ENCODE assay signal across 17 cellular contexts in the genomic region with DNA sequence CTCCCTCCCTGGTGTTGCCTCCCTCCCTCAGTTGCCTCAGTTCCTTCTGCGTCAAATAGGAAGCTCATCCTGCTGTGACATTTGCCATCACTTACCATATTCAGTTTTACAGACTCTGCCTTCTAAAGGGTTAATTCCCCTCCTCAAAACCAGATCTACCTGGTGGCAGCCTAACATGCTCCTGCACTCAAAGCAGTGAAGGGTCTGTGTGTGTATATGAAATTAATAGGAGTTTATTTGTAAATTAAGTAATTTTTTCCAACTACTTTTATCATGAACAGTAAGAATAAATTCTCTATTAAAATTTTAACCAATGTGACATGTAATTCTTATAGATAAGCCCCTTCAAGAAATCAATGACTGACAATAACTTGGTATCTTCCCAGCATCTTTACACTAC.
DNase-seq lines count a peak whose midpoint lies in the region; ATAC-seq, FAIRE-seq and TF ChIP-seq lines count a peak whose summit lies in the region.
"Had no signal": no experiment of that assay in that cellular context is flagged by ENCODE, and none has a peak within 500 bp of the region (broad histone marks: within the 10 kb centered on the region; RNA-seq: fewer than 3 reads in every experiment).

No MANE protein-coding gene starts in this region.

- no peaks in the 10 kb centered on the region for H4K20me1 ChIP-seq in keratinocyte (ENCODE audit: control insufficient read depth, extremely low read depth, insufficient read depth, low read length)

- no peaks in the 10 kb centered on the region for H3K9me3 ChIP-seq in A673 (ENCODE audit: low read depth, low read length, poor library complexity, severe bottlenecking)
- no peaks in the 10 kb centered on the region for H3K9me3 ChIP-seq in keratinocyte (ENCODE audit: control insufficient read depth, low read depth, low read length)
- H3K9me3 ChIP-seq: prostate gland, SJSA1, vagina had no signal

- dilution Hi-C loops in keratinocyte (cut with MboI; ENCODE audit: extremely low pct_ligation_motif_present, low sequenced_read_pairs): no loop called here

- H3K4me2 ChIP-seq in keratinocyte (ENCODE audit: control insufficient read depth, extremely low read depth, insufficient read depth, low read depth, low read length): no peak overlapping the region

- H2AFZ ChIP-seq in keratinocyte (ENCODE audit: control insufficient read depth, low read length): no peak overlapping the region

- H3K36me3 ChIP-seq in A673 (ENCODE audit: insufficient read depth, low read length, poor library complexity, severe bottlenecking) (no peaks in the 10 kb centered on the region), keratinocyte (ENCODE audit: control insufficient read depth in 2 of 2, extremely low read depth in 1 of 2, insufficient read depth in 2 of 2, low read length in 2 of 2) (peaks cover 0 to 6% of the 10 kb centered on the region in 2 experiments)
- H3K36me3 ChIP-seq: prostate gland had no signal

- TF ChIP-seq CTCF in A673 (conservative IDR thresholded peaks at IDR 0.05; ENCODE audit: low read depth, low read length) (peak; percentile 54), GM12873 (IDR thresholded peaks at IDR 0.05; ENCODE audit: insufficient read depth, low read depth, low read length, missing control alignments) (peak; percentile 6), astrocyte of the spinal cord (IDR thresholded peaks at IDR 0.05; ENCODE audit: low read depth, low read length) (peak; percentile 70), keratinocyte (optimal IDR thresholded peaks at IDR 0.05 in 1 of 3, IDR thresholded peaks at IDR 0.05 in 1 of 3, conservative IDR thresholded peaks at IDR 0.05 in 1 of 3; ENCODE audit: extremely low read depth in 1 of 3, insufficient read depth in 2 of 3, low read length in 3 of 3) (peak in 2 of 3 experiments; percentile 37 to 43)

- no peaks in the 10 kb centered on the region for H3K9me1 ChIP-seq in keratinocyte (ENCODE audit: control insufficient read depth, extremely low read depth, insufficient read depth, low read length)

- BruUV-seq in A673 (replicated peaks; lab: Mats Ljungman, UMichigan): no TSS peak

- no peaks in the 10 kb centered on the region for H3K4me1 ChIP-seq in A673 (ENCODE audit: insufficient read depth, low read length, poor library complexity, severe bottlenecking)
- no peaks in the 10 kb centered on the region for H3K4me1 ChIP-seq in keratinocyte (ENCODE audit: control insufficient read depth, extremely low read depth, insufficient read depth, low read length)
- H3K4me1 ChIP-seq: prostate gland, SJSA1, vagina had no signal

- in situ Hi-C loops in astrocyte of the spinal cord (cut with HindIII; ENCODE audit: low sequenced_read_pairs): no loop called here

- no peak for DNase-seq in A673 (ENCODE audit: low spot score)
- DNase-seq in astrocyte of the spinal cord (ENCODE audit: low read depth, low spot score): peak; percentile 30
- no peak for DNase-seq in keratinocyte (ENCODE audit: low read depth, low spot score)
- DNase-seq in NCI-H1417 (lab: John Stamatoyannopoulos, UW): no peak
- DNase-seq in NCI-H774 (lab: John Stamatoyannopoulos, UW): no peak
- DNase-seq: activated effector memory CD4-positive, alpha-beta T cell treated with Interleukin-2 at 50 U/mL for 16 hours; C1 segment of cervical spinal cord; erythroblast; GOT3; midbrain; NCI-H1092 treated with DMSO at 0.1 percent for 48 hours had no signal

- intact Hi-C loops in A673 (cut with micrococcal nuclease; ENCODE audit: unreplicated experiment): loop anchor here (5.0 kb wide), 1 partner anchor 222 kb away; no protein-coding TSS in a partner anchor

- H3K79me2 ChIP-seq in keratinocyte (ENCODE audit: control insufficient read depth, insufficient read depth, low read length): no peaks in the 10 kb centered on the region

- CTCF ChIA-PET in A673 (lab: Charles Lee): interaction anchor here (1.2 kb wide), 1 partner anchor 44 kb away, joined by 4 read pairs; no protein-coding TSS in a partner anchor

- no peak overlapping the region for H3K4me3 ChIP-seq in A673 (ENCODE audit: low read depth, low read length, poor library complexity, severe bottlenecking)
- no peak overlapping the region for H3K4me3 ChIP-seq in astrocyte of the spinal cord (ENCODE audit: low read depth, low read length)
- H3K4me3 ChIP-seq in keratinocyte (ENCODE audit: control insufficient read depth in 2 of 3, extremely low read depth in 1 of 3, insufficient read depth in 2 of 3, low read depth in 1 of 3, low read length in 3 of 3): no peak overlapping the region
- H3K4me3 ChIP-seq: prostate gland, SJSA1, vagina had no signal

- no peak overlapping the region for H3K9ac ChIP-seq in keratinocyte (ENCODE audit: control insufficient read depth, extremely low read depth, insufficient read depth, low read length)

- H3K27ac ChIP-seq in A673 (ENCODE audit: low read depth, low read length, poor library complexity, severe bottlenecking): no peak overlapping the region
- H3K27ac ChIP-seq in keratinocyte (ENCODE audit: control insufficient read depth, insufficient read depth, low read length): no peak overlapping the region
- H3K27ac ChIP-seq: prostate gland, SJSA1, vagina had no signal

- POLR2A ChIA-PET in A673 (lab: Charles Lee; ENCODE audit: low non-redundant PET): no interaction called here

- H3K27me3 ChIP-seq in A673 (replicated peaks; ENCODE audit: insufficient read depth, low read depth, low read length, poor library complexity) (no peaks in the 10 kb centered on the region), keratinocyte (ENCODE audit: control insufficient read depth, extremely low read depth, insufficient read depth, low read length) (no peaks in the 10 kb centered on the region)
- H3K27me3 ChIP-seq: SJSA1, vagina had no signal

- no peak for FAIRE-seq in keratinocyte (lab: Jason Lieb, UNC)

- ATAC-seq in SK-N-SH treated with all-trans-retinoic acid at 6 μM for 48 hours: no peak
- no peak for ATAC-seq in GM19463 (IDR thresholded peaks at IDR 0.05; ENCODE audit: unreplicated experiment)

TF ChIP-seq in SK-N-SH treated with all-trans-retinoic acid at 6 μM for 48 hours, 23 proteins besides CTCF, POLR2A, EP300 and RAD21:
- TF ChIP-seq ESRRG (CRISPR knock-in tag; IDR thresholded peaks at IDR 0.05) (no peak), GLIS3 (CRISPR knock-in tag; IDR thresholded peaks at IDR 0.05) (no peak), SNAI2 (CRISPR knock-in tag; IDR thresholded peaks at IDR 0.05) (no peak)
- TF ChIP-seq, protein P1, sequence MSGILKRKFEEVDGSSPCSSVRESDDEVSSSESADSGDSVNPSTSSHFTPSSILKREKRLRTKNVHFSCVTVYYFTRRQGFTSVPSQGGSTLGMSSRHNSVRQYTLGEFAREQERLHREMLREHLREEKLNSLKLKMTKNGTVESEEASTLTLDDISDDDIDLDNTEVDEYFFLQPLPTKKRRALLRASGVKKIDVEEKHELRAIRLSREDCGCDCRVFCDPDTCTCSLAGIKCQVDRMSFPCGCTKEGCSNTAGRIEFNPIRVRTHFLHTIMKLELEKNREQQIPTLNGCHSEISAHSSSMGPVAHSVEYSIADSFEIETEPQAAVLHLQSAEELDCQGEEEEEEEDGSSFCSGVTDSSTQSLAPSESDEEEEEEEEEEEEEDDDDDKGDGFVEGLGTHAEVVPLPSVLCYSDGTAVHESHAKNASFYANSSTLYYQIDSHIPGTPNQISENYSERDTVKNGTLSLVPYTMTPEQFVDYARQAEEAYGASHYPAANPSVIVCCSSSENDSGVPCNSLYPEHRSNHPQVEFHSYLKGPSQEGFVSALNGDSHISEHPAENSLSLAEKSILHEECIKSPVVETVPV (CRISPR knock-in tag; IDR thresholded peaks at IDR 0.05): no peak
TF ChIP-seq in SK-N-SH treated with all-trans-retinoic acid at 6 μM for 48 hours: peak in this region for 0.

Comparison
In these comparisons a context has a peak if more than half of its experiments do, and no peak if none do; other contexts are left out.
1. CTCF ChIP-seq: peak in every context shown above with its lines; median percentile 70 in astrocyte of the spinal cord; 54 in A673; 40 in keratinocyte; 6 in GM12873.